ENCODE assay signal across 11 cellular contexts in genomic region chr9:104961701-104962359, GRCh38. TPM values are rescaled to one million over a fixed set of nuclear protein-coding genes. Genes with fewer than 3 reads are reported as not detected.
A peak's percentile ranks its signal among the peaks of the same experiment; 100 is the strongest.
DNase-seq lines count a peak whose midpoint lies in the region; ATAC-seq and TF ChIP-seq lines count a peak whose summit lies in the region.
"Had no signal": no experiment of that assay in that cellular context is flagged by ENCODE, and none has a peak within 500 bp of the region (broad histone marks: within the 10 kb centered on the region; RNA-seq: fewer than 3 reads in every experiment).

No MANE protein-coding gene starts in this region.

- peak; percentile 81 for ATAC-seq in left colon

- peaks cover 23% of the 10 kb centered on the region for H3K4me1 ChIP-seq in HUES6 (ENCODE audit: control insufficient read depth, insufficient read depth, low read length)
- peaks cover 46% of the 10 kb centered on the region for H3K4me1 ChIP-seq in adipocyte (ENCODE audit: control insufficient read depth, insufficient read depth, low read length)
- H3K4me1 ChIP-seq: testis had no signal

- DNase-seq in DMS53 (lab: John Stamatoyannopoulos, UW), result peak; percentile 42
- no peak for DNase-seq in DMS53 treated with DMSO at 0.1 percent for 48 hours (lab: John Stamatoyannopoulos, UW; ENCODE audit: unreplicated experiment)
- no peak for DNase-seq in adipocyte (ENCODE audit: low read depth)
- no peak for DNase-seq in left colon
- DNase-seq in 8988T, result no peak
- no peak for DNase-seq in iPS-NIHi11 (ENCODE audit: low spot score)
- DNase-seq in erythroblast (lab: John Stamatoyannopoulos, UW), result no peak
- DNase-seq: COR-L47, NCI-H524, testis had no signal

- H3K4me3 ChIP-seq in HUES6 (ENCODE audit: low read depth, low read length) (peak overlapping the region; percentile 15; the same call in 1 of the 2 replicates), adipocyte (ENCODE audit: low read length) (no peak overlapping the region)
- H3K4me3 ChIP-seq: testis had no signal

- peak overlapping the region; percentile 78; the same call in 1 of the 2 replicates for H3K27ac ChIP-seq in HUES6 (ENCODE audit: low read depth, low read length)
- H3K27ac ChIP-seq: testis had no signal

- no peak for TF ChIP-seq POLR2A in erythroblast (IDR thresholded peaks at IDR 0.05; ENCODE audit: low read length)

- H3K27me3 ChIP-seq in HUES6 (ENCODE audit: control insufficient read depth, insufficient read depth, low read length) (no peaks in the 10 kb centered on the region), adipocyte (replicated peaks; ENCODE audit: control insufficient read depth, insufficient read depth, low read length) (no peaks in the 10 kb centered on the region)
- H3K27me3 ChIP-seq: testis had no signal

- no peaks in the 10 kb centered on the region for H3K36me3 ChIP-seq in HUES6 (ENCODE audit: control insufficient read depth, insufficient read depth, low read length)
- H3K36me3 ChIP-seq in adipocyte (ENCODE audit: control insufficient read depth, insufficient read depth, low read length, severe bottlenecking), result no peaks in the 10 kb centered on the region

- peak overlapping the region; percentile 55 for H3K9ac ChIP-seq in HUES6 (ENCODE audit: low read length)
- peak overlapping the region; percentile 27 for H3K9ac ChIP-seq in adipocyte (ENCODE audit: low read length)

- intact Hi-C loops in left colon (cut with DNase I, micrococcal nuclease), result no loop called here

- H3K9me3 ChIP-seq in HUES6 (ENCODE audit: control insufficient read depth, insufficient read depth, low read depth, low read length) (no peaks in the 10 kb centered on the region), adipocyte (ENCODE audit: control insufficient read depth, low read length) (no peaks in the 10 kb centered on the region)
- H3K9me3 ChIP-seq: testis had no signal

RNA-seq across cellular contexts. Expression of gene ABCA1, which starts 33.9 kb away (rescaled TPM):
- 10 to 100 TPM; 11.8 to 44.5 TPM for total RNA-seq in left colon
